In genomic region chr3:197458179-197458707, GRCh38 we compare ENCODE assay signal across 8 cellular contexts.
DNase-seq lines count a peak whose midpoint lies in the region; ATAC-seq, FAIRE-seq and TF ChIP-seq lines count a peak whose summit lies in the region.

No MANE protein-coding gene starts in this region.

- H3K4me1 ChIP-seq in PC-3 (ENCODE audit: insufficient read depth, low read length) (no peaks in the 10 kb centered on the region), colonic mucosa (peaks cover 17% of the 10 kb centered on the region), esophagus muscularis mucosa (peaks cover 0 to 16% (median 15%) of the 10 kb centered on the region in 4 donors), uterus (no peaks in the 10 kb centered on the region), heart left ventricle (peaks cover 0 to 19% (median 8%) of the 10 kb centered on the region in 12 donors)

- no peak for TF ChIP-seq POLR2A in esophagus muscularis mucosa (IDR thresholded peaks at IDR 0.05; ENCODE audit: low read depth)
- TF ChIP-seq POLR2A in uterus (IDR thresholded peaks at IDR 0.05) = no peak
- no peak for TF ChIP-seq POLR2A in heart left ventricle (IDR thresholded peaks at IDR 0.05)

- H3K4me3 ChIP-seq in PC-3 (ENCODE audit: low read length) (no peak overlapping the region), colonic mucosa (no peak overlapping the region), esophagus muscularis mucosa (no peak overlapping the region), uterus (no peak overlapping the region), heart left ventricle (no peak overlapping the region)

- peak; percentile 53 for ATAC-seq in PC-3
- no peak for ATAC-seq in GM18520 (IDR thresholded peaks at IDR 0.05; ENCODE audit: unreplicated experiment)
- no peak for ATAC-seq in heart left ventricle

- no TSS peak for BruUV-seq in PC-3 (replicated peaks; lab: Mats Ljungman, UMichigan)

- peak; percentile 59 for FAIRE-seq in GM18507 (lab: Jason Lieb, UNC)

- POLR2A ChIA-PET in PC-3 (lab: Charles Lee; ENCODE audit: unreplicated experiment) = no interaction called here

- no peaks in the 10 kb centered on the region for H3K36me3 ChIP-seq in PC-3 (ENCODE audit: low read depth, low read length)
- no peaks in the 10 kb centered on the region for H3K36me3 ChIP-seq in colonic mucosa
- no peaks in the 10 kb centered on the region for H3K36me3 ChIP-seq in esophagus muscularis mucosa
- H3K36me3 ChIP-seq in uterus = no peaks in the 10 kb centered on the region
- H3K36me3 ChIP-seq in heart left ventricle = no peaks in the 10 kb centered on the region

- no peaks in the 10 kb centered on the region for H3K27me3 ChIP-seq in PC-3 (ENCODE audit: low read length)
- no peaks in the 10 kb centered on the region for H3K27me3 ChIP-seq in colonic mucosa
- peaks cover 0 to 6% (median 0%) of the 10 kb centered on the region in 4 donors for H3K27me3 ChIP-seq in esophagus muscularis mucosa
- H3K27me3 ChIP-seq in uterus = no peaks in the 10 kb centered on the region
- H3K27me3 ChIP-seq in heart left ventricle = no peaks in the 10 kb centered on the region

- H3K9me3 ChIP-seq in PC-3 (ENCODE audit: low read length) = no peaks in the 10 kb centered on the region
- H3K9me3 ChIP-seq in colonic mucosa = no peaks in the 10 kb centered on the region
- H3K9me3 ChIP-seq in esophagus muscularis mucosa = no peaks in the 10 kb centered on the region
- H3K9me3 ChIP-seq in uterus = no peaks in the 10 kb centered on the region
- H3K9me3 ChIP-seq in heart left ventricle = no peaks in the 10 kb centered on the region

- DNase-seq in GM18507 (ENCODE audit: extremely low spot score, insufficient read length, low read depth) (peak; percentile 43), PC-3 (no peak), colonic mucosa (peak; percentile 66), esophagus muscularis mucosa (ENCODE audit: extremely low spot score) (no peak), uterus (no peak), heart left ventricle (no peak)
- peak; percentile 36 to 47 for DNase-seq in stimulated activated CD4-positive, alpha-beta T cell treated with anti-CD3 and anti-CD28 coated beads, Interleukin-2, amount 100 ng/mL, for 48 hours

- WGBS in esophagus muscularis mucosa = 81% methylated on average over 8 of the region's 11 CpGs
- WGBS in heart left ventricle, 4 donors = 55 to 67% (median 61%) methylated on average over 6 to 11 of the region's 11 CpGs

- CTCF ChIA-PET in PC-3 (lab: Charles Lee) = no interaction called here

- H4K20me1 ChIP-seq in PC-3 (ENCODE audit: low read length) = no peaks in the 10 kb centered on the region

- peak; percentile 35; the same call in 1 of the 2 replicates for TF ChIP-seq CTCF in PC-3 (conservative IDR thresholded peaks at IDR 0.05; ENCODE audit: low read depth, low read length)
- TF ChIP-seq CTCF in colonic mucosa (IDR thresholded peaks at IDR 0.05) = peak; percentile 31
- no peak for TF ChIP-seq CTCF in esophagus muscularis mucosa (IDR thresholded peaks at IDR 0.05)
- no peak for TF ChIP-seq CTCF in uterus (IDR thresholded peaks at IDR 0.05)
- peak in 2 of 12 donors; percentile 34 to 37 for TF ChIP-seq CTCF in heart left ventricle (IDR thresholded peaks at IDR 0.05)

- H3K4me2 ChIP-seq in PC-3 (ENCODE audit: low read length) = no peak overlapping the region

- H2AFZ ChIP-seq in PC-3 (ENCODE audit: low read length) = no peak overlapping the region

- H3F3A ChIP-seq in PC-3 (ENCODE audit: low read length, unreplicated experiment) = no peaks in the 10 kb centered on the region

- no peaks in the 10 kb centered on the region for H3K79me2 ChIP-seq in PC-3 (ENCODE audit: low read length)

- H3K27ac ChIP-seq in PC-3 (ENCODE audit: low read length) (no peak overlapping the region), colonic mucosa (peak overlapping the region; percentile 36), esophagus muscularis mucosa (replicated peaks in 1 of 4) (no peak overlapping the region), uterus (no peak overlapping the region), heart left ventricle (no peak overlapping the region)

- H3K9me2 ChIP-seq in PC-3 (replicated peaks; ENCODE audit: low read length) = no peaks in the 10 kb centered on the region

- intact Hi-C loops in PC-3 (cut with micrococcal nuclease) (no loop called here), colonic mucosa (cut with DNase I) (no loop called here), esophagus muscularis mucosa (cut with DNase I) (no loop called here), uterus (cut with DNase I; ENCODE audit: low total_unique reads) (no loop called here), heart left ventricle (cut with DNase I) (loop anchor here in 8 of 10 donors (5.0 to 10.0 kb wide), 5 partner anchors 161 to 233 kb away; partner anchors contain the start of gene DLG1 (in 5 of the 8))

- H3K9ac ChIP-seq in PC-3 (ENCODE audit: low read length) (no peak overlapping the region), colonic mucosa (ENCODE audit: low read depth in 2 of 2, low read length in 2 of 2) (no peak overlapping the region)

- no peak for TF ChIP-seq EP300 in esophagus muscularis mucosa (IDR thresholded peaks at IDR 0.05)

Comparison
In these comparisons a context has a peak if more than half of its experiments do, and no peak if none do; other contexts are left out.
1. DNase-seq: peak in GM18507 (single experiment), colonic mucosa (single experiment) and stimulated activated CD4-positive, alpha-beta T cell treated with anti-CD3 and anti-CD28 coated beads, Interleukin-2, amount 100 ng/mL, for 48 hours (2 of 2); none in PC-3 (single experiment), esophagus muscularis mucosa (single experiment), uterus (0 of 2) and heart left ventricle (0 of 5).
2. CTCF ChIP-seq: peak in PC-3 (single experiment) and colonic mucosa (single experiment); none in esophagus muscularis mucosa (0 of 3) and uterus (0 of 4).
3. intact Hi-C loops: an anchor here in heart left ventricle (5.0 to 10.0 kb wide); none called in PC-3, colonic mucosa, esophagus muscularis mucosa and uterus.